ENCODE assay signal across 9 cellular contexts in the genomic region with DNA sequence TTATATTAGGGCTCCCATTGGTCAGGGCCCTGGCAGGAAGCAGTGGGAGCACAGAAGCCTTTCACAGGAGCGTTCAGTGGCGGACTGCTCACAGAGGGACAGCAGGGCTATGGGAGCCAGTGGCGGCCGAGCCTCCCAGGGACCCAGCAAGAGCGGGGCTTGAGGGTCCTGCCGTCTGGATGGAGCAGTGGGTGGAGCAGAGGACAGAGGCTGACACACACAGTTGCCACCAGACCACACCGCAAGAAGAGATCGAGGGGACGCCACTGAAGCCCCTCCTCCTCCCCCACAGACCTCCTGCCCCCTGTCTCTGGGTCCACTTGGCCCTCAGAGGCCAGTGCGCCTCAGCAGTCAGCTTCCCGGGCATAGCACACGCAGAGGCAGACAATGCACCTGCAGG. TPM values are rescaled to one million over a fixed set of nuclear protein-coding genes. Genes with fewer than 3 reads are reported as not detected.
"Had no signal": no experiment of that assay in that cellular context is flagged by ENCODE, and none has a peak within 500 bp of the region (broad histone marks: within the 10 kb centered on the region; RNA-seq: fewer than 3 reads in every experiment).

No MANE protein-coding gene starts in this region.

- DNase-seq: IMR-90, KBM-7 had no signal

- H3K4me1 Mint-ChIP-seq: IgD-negative memory B cell had no signal

- H3K4me3 ChIP-seq: K562 had no signal

- H3K9me3 Mint-ChIP-seq: IgD-negative memory B cell had no signal

- ATAC-seq: HepG2, K562 had no signal

- H3K27ac ChIP-seq: HL-60 had no signal

- H3K4me3 Mint-ChIP-seq: IgD-negative memory B cell had no signal

- H3K27ac Mint-ChIP-seq: IgD-negative memory B cell had no signal

- H3K36me3 Mint-ChIP-seq: IgD-negative memory B cell had no signal

- FAIRE-seq: HepG2, HTR-8/SVneo, K562 had no signal

RNA-seq across cellular contexts. Expression of a gene that starts 39.3 kb away (rescaled TPM):
- total RNA-seq: HepG2, HT-29, HT1080, IMR-90, K562 had no signal
- polyA plus RNA-seq: HepG2, IgD-negative memory B cell, IMR-90, K562 had no signal
